In genomic region chr2:73249636-73250035, GRCh38 we compare ENCODE assay signal across 23 cellular contexts. TPM values are rescaled to one million over a fixed set of nuclear protein-coding genes. Genes with fewer than 3 reads are reported as not detected.
DNase-seq lines count a peak whose midpoint lies in the region; ATAC-seq lines count a peak whose summit lies in the region.
"Had no signal": no experiment of that assay in that cellular context is flagged by ENCODE, and none has a peak within 500 bp of the region (broad histone marks: within the 10 kb centered on the region; RNA-seq: fewer than 3 reads in every experiment).

No MANE protein-coding gene starts in this region.

- H3K27ac ChIP-seq in right cardiac atrium (ENCODE audit: low read length) = no peak overlapping the region
- H3K27ac ChIP-seq: SJCRH30 had no signal

- no peak for ATAC-seq in right cardiac atrium
- no peak for ATAC-seq in central memory CD8-positive, alpha-beta T cell (replicated peaks; ENCODE audit: extremely low read depth, poor library complexity, severe bottlenecking)
- ATAC-seq in stimulated activated naive B cell treated with anti-CD40 and anti-IgM and Interleukin-4, amounts not matched to agents 10 μg/mL and 1 μg/mL and 100 μg/mL, for 72 hours (replicated peaks) = no peak
- no peak for ATAC-seq in GM18909 (IDR thresholded peaks at IDR 0.05; ENCODE audit: poor library complexity, unreplicated experiment)

- peaks cover 66% of the 10 kb centered on the region for H3K36me3 Mint-ChIP-seq in central memory CD8-positive, alpha-beta T cell (ENCODE audit: insufficient read depth)
- peaks cover 34 to 71% of the 10 kb centered on the region in 2 donors for H3K36me3 Mint-ChIP-seq in stimulated activated naive B cell treated with anti-CD40 and anti-IgM and Interleukin-4, amounts not matched to agents 10 μg/mL and 1 μg/mL and 100 μg/mL, for 72 hours

- intact Hi-C loops in cardiac septum (cut with DNase I) = no loop called here
- intact Hi-C loops in right cardiac atrium (cut with DNase I) = no loop called here

- WGBS in right cardiac atrium = 66% methylated on average over 9 of the region's 9 CpGs

- H3K9me3 Mint-ChIP-seq in central memory CD8-positive, alpha-beta T cell = no peaks in the 10 kb centered on the region
- H3K9me3 Mint-ChIP-seq in stimulated activated naive B cell treated with anti-CD40 and anti-IgM and Interleukin-4, amounts not matched to agents 10 μg/mL and 1 μg/mL and 100 μg/mL, for 72 hours = no peaks in the 10 kb centered on the region
- H3K9me3 Mint-ChIP-seq: HFFc6 had no signal

- no peak overlapping the region for H3K4me3 Mint-ChIP-seq in central memory CD8-positive, alpha-beta T cell
- H3K4me3 Mint-ChIP-seq in stimulated activated naive B cell treated with anti-CD40 and anti-IgM and Interleukin-4, amounts not matched to agents 10 μg/mL and 1 μg/mL and 100 μg/mL, for 72 hours = no peak overlapping the region
- H3K4me3 Mint-ChIP-seq: HFFc6 had no signal

- H3K9me3 ChIP-seq in right cardiac atrium (ENCODE audit: control insufficient read depth, low read length) = no peaks in the 10 kb centered on the region
- H3K9me3 ChIP-seq: HAP-1, MG63, SJCRH30 had no signal

- no peaks in the 10 kb centered on the region for H3K27me3 Mint-ChIP-seq in central memory CD8-positive, alpha-beta T cell
- no peaks in the 10 kb centered on the region for H3K27me3 Mint-ChIP-seq in stimulated activated naive B cell treated with anti-CD40 and anti-IgM and Interleukin-4, amounts not matched to agents 10 μg/mL and 1 μg/mL and 100 μg/mL, for 72 hours

- H3K4me1 ChIP-seq in right cardiac atrium (ENCODE audit: control insufficient read depth, insufficient read depth, low read length) = no peaks in the 10 kb centered on the region
- H3K4me1 ChIP-seq: HAP-1, SJCRH30 had no signal

- peak overlapping the region; percentile 42 for H3K27ac Mint-ChIP-seq in central memory CD8-positive, alpha-beta T cell (ENCODE audit: low read depth)
- peak overlapping the region; percentile 27 for H3K27ac Mint-ChIP-seq in stimulated activated naive B cell treated with anti-CD40 and anti-IgM and Interleukin-4, amounts not matched to agents 10 μg/mL and 1 μg/mL and 100 μg/mL, for 72 hours
- H3K27ac Mint-ChIP-seq: HFFc6 had no signal

- DNase-seq in activated T-cell treated with anti-CD3 and anti-CD28 coated beads, Interleukin-2, amount 50 U/mL, for 1 hour = peak; percentile 1
- no peak for DNase-seq in activated T-cell treated with anti-CD3 and anti-CD28 coated beads for 4 hours
- peak; percentile 54 for DNase-seq in cardiac septum (ENCODE audit: low spot score)
- no peak for DNase-seq in right cardiac atrium
- no peak for DNase-seq in central memory CD8-positive, alpha-beta T cell (ENCODE audit: low spot score in 2 of 2)
- no peak for DNase-seq in stimulated activated naive B cell treated with anti-CD40 and anti-IgM and Interleukin-4, amounts not matched to agents 10 μg/mL and 1 μg/mL and 100 μg/mL, for 72 hours
- DNase-seq: Calu3, GOT3, HFFc6, IMR-90, KG1, MG63, NCI-H1105 treated with DMSO at 0.1 percent for 48 hours, NCI-H146, NCI-H1930, NCI-H2107, NCI-H748 treated with DMSO at 0.1 percent for 48 hours, SJCRH30 had no signal

- no peak overlapping the region for H3K4me3 ChIP-seq in right cardiac atrium (ENCODE audit: low read length)
- H3K4me3 ChIP-seq: HAP-1, MG63, SJCRH30 had no signal

- H3K27me3 ChIP-seq in right cardiac atrium (ENCODE audit: control insufficient read depth, insufficient read depth) = no peaks in the 10 kb centered on the region
- H3K27me3 ChIP-seq: MG63, SJCRH30 had no signal

- peaks cover 16% of the 10 kb centered on the region for H3K4me1 Mint-ChIP-seq in central memory CD8-positive, alpha-beta T cell
- H3K4me1 Mint-ChIP-seq in stimulated activated naive B cell treated with anti-CD40 and anti-IgM and Interleukin-4, amounts not matched to agents 10 μg/mL and 1 μg/mL and 100 μg/mL, for 72 hours = peaks cover 0 to 6% of the 10 kb centered on the region in 2 donors

RNA-seq across cellular contexts. Expression of gene CCT7, which starts 15.5 kb away (rescaled TPM):
- total RNA-seq in cardiac septum (186 TPM), right cardiac atrium (100 to 1,000 TPM; 190 to 226 (median 213) TPM)
- 210 TPM for polyA plus RNA-seq in right cardiac atrium

RNA-seq across cellular contexts. Expression of gene PRADC1, which starts 16.6 kb away (rescaled TPM):
- total RNA-seq in cardiac septum (85.8 TPM), right cardiac atrium (10 to 100 TPM; 73.7 to 91.3 (median 82.5) TPM)
- polyA plus RNA-seq in right cardiac atrium = 134 TPM

RNA-seq across cellular contexts. Expression of gene FBXO41, which starts 34.6 kb away (rescaled TPM):
- total RNA-seq in cardiac septum (1.3 TPM), right cardiac atrium (1 to 10 TPM; 1.8 to 3.5 (median 2.3) TPM)
- 1.8 TPM for polyA plus RNA-seq in right cardiac atrium

RNA-seq across cellular contexts. Expression of gene SMYD5, which starts 35.6 kb away (rescaled TPM):
- total RNA-seq in cardiac septum (24.7 TPM), right cardiac atrium (10 to 100 TPM; 13.3 to 15.3 (median 14.1) TPM)
- 12.9 TPM for polyA plus RNA-seq in right cardiac atrium

RNA-seq across cellular contexts. Expression of gene EGR4, which starts 43.7 kb away (rescaled TPM):
- total RNA-seq in cardiac septum (not detected), right cardiac atrium (not detected)
- 0.48 TPM for polyA plus RNA-seq in right cardiac atrium
- total RNA-seq: A172, Daoy, HFFc6, IMR-90, SJCRH30 had no signal
- polyA plus RNA-seq: BJ, IMR-90 had no signal

Comparison
In these comparisons a context has a peak if more than half of its experiments do, and no peak if none do; other contexts are left out.
1. DNase-seq: peak in activated T-cell treated with anti-CD3 and anti-CD28 coated beads, Interleukin-2, amount 50 U/mL, for 1 hour (single experiment) and cardiac septum (single experiment); none in activated T-cell treated with anti-CD3 and anti-CD28 coated beads for 4 hours (single experiment), right cardiac atrium (0 of 3), central memory CD8-positive, alpha-beta T cell (0 of 2) and stimulated activated naive B cell treated with anti-CD40 and anti-IgM and Interleukin-4, amounts not matched to agents 10 μg/mL and 1 μg/mL and 100 μg/mL, for 72 hours (single experiment).